Comparison of ENCODE assay signal across 2 cellular contexts in the genomic region with DNA sequence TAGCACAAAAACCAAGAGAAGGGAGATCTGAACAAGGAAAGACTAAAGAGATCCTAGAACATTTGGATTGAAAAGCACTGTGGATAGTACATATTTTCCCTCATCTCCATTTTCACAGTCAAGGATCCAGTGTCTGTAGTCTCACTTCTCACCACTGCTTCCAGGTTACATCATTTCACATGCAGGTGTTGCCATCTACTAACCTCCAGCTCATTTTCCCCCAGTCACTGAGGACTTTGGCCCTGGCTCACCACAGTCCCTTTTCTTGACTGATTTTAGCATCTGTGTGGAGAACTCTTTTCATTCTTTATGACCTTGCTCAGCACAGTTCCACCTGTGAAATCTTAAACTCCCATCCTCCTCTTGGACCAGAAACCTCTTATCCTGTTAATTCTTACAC. TPM values are rescaled to one million over a fixed set of nuclear protein-coding genes. Genes with fewer than 3 reads are reported as not detected.
"Had no signal": no experiment of that assay in that cellular context is flagged by ENCODE, and none has a peak within 500 bp of the region (broad histone marks: within the 10 kb centered on the region; RNA-seq: fewer than 3 reads in every experiment).

No MANE protein-coding gene starts in this region.

RNA-seq across cellular contexts. Expression of a gene that starts 53.6 kb away (rescaled TPM):
- total RNA-seq: HT1080 had no signal

RNA-seq across cellular contexts. Expression of a gene that starts 58.5 kb away (rescaled TPM):
- polyA plus RNA-seq: IgD-negative memory B cell had no signal
